In the genomic region with DNA sequence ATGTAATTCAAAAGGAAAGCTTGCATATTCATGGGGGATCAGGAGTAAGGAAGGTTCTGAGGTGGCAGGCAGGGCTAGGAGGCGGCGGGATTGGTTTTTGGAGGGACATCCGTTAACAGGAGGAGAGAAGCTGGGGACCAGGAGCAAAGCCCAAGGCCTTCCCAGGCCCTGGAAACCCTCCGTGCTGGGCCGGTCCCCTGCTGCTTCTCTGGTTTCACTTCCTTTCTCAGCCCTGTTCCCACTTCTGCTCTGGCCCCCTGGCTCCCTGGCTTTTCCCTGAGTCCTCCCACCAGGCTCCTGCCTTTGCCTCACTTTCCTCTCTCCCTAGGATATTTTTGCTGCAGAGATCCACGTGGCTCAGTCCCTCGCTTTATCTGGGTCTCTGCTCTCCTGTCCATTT, we compare ENCODE assay signal across 2 cellular contexts.
A peak's percentile ranks its signal among the peaks of the same experiment; 100 is the strongest.
TF ChIP-seq lines count a peak whose summit lies in the region.

No MANE protein-coding gene starts in this region.

TF ChIP-seq in HEK293, 187 proteins besides CTCF, POLR2A, EP300 and RAD21:
- TF ChIP-seq, protein P1, sequence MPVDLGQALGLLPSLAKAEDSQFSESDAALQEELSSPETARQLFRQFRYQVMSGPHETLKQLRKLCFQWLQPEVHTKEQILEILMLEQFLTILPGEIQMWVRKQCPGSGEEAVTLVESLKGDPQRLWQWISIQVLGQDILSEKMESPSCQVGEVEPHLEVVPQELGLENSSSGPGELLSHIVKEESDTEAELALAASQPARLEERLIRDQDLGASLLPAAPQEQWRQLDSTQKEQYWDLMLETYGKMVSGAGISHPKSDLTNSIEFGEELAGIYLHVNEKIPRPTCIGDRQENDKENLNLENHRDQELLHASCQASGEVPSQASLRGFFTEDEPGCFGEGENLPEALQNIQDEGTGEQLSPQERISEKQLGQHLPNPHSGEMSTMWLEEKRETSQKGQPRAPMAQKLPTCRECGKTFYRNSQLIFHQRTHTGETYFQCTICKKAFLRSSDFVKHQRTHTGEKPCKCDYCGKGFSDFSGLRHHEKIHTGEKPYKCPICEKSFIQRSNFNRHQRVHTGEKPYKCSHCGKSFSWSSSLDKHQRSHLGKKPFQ (tag by site-specific recombination; IDR thresholded peaks at IDR 0.05) = peak; percentile 54; the same call in 1 of the 2 replicates
- TF ChIP-seq ZIC2 (tag by site-specific recombination; IDR thresholded peaks at IDR 0.05) (peak; percentile 72), GLIS1 (tag by site-specific recombination; IDR thresholded peaks at IDR 0.05) (peak; percentile 72; the same call in 1 of the 2 replicates), ZNF341 (tag by site-specific recombination; IDR thresholded peaks at IDR 0.05; ENCODE audit: low read depth) (peak; percentile 26), ZBTB17 (tag by site-specific recombination; IDR thresholded peaks at IDR 0.05) (0 out of 2 replicates have a peak, but pooled peaks have one; percentile 22)
- TF ChIP-seq, protein P2, sequence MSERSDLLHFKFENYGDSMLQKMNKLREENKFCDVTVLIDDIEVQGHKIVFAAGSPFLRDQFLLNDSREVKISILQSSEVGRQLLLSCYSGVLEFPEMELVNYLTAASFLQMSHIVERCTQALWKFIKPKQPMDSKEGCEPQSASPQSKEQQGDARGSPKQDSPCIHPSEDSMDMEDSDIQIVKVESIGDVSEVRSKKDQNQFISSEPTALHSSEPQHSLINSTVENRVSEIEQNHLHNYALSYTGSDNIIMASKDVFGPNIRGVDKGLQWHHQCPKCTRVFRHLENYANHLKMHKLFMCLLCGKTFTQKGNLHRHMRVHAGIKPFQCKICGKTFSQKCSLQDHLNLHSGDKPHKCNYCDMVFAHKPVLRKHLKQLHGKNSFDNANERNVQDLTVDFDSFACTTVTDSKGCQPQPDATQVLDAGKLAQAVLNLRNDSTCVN (tag by site-specific recombination; optimal IDR thresholded peaks at IDR 0.05) = no peak

TF ChIP-seq in GM12878, 131 proteins besides CTCF, POLR2A, EP300 and RAD21:
- TF ChIP-seq IKZF1 (conservative IDR thresholded peaks at IDR 0.05) = peak; percentile 28; the same call in 1 of the 2 replicates
- no peak for TF ChIP-seq HDGF (IDR thresholded peaks at IDR 0.05)
- TF ChIP-seq EED (IDR thresholded peaks at IDR 0.05; ENCODE audit: low read depth) = 0 out of 2 replicates have a peak, but pooled peaks have one; percentile 19
- TF ChIP-seq, protein P3, sequence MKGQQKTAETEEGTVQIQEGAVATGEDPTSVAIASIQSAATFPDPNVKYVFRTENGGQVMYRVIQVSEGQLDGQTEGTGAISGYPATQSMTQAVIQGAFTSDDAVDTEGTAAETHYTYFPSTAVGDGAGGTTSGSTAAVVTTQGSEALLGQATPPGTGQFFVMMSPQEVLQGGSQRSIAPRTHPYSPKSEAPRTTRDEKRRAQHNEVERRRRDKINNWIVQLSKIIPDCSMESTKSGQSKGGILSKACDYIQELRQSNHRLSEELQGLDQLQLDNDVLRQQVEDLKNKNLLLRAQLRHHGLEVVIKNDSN (IDR thresholded peaks at IDR 0.05; ENCODE audit: borderline replicate concordance, extremely low read length, insufficient read depth, low read depth, low read length) = no peak
- no peak for TF ChIP-seq EZH2 (IDR thresholded peaks at IDR 0.05; ENCODE audit: borderline replicate concordance, control insufficient read depth, low read depth, low read length)
- TF ChIP-seq CHD4 (IDR thresholded peaks at IDR 0.05) = no peak
- TF ChIP-seq, protein P4, sequence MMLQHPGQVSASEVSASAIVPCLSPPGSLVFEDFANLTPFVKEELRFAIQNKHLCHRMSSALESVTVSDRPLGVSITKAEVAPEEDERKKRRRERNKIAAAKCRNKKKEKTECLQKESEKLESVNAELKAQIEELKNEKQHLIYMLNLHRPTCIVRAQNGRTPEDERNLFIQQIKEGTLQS (IDR thresholded peaks at IDR 0.05; ENCODE audit: borderline replicate concordance, extremely low read depth, low read depth, low read length) = no peak
- no peak for TF ChIP-seq SREBF2 (IDR thresholded peaks at IDR 0.05; ENCODE audit: low read length)
- peak; percentile 95 for TF ChIP-seq SPI1 (IDR thresholded peaks at IDR 0.05; ENCODE audit: borderline replicate concordance, insufficient read depth, low read depth, low read length)
- no peak for TF ChIP-seq RCOR1 (conservative IDR thresholded peaks at IDR 0.05; ENCODE audit: low read depth, low read length)
- no peak for TF ChIP-seq GATAD2B (conservative IDR thresholded peaks at IDR 0.05; ENCODE audit: low read depth)
- TF ChIP-seq BHLHE40 (IDR thresholded peaks at IDR 0.05; ENCODE audit: borderline replicate concordance in 1 of 2, low read depth in 2 of 2, low read length in 1 of 2) = no peak
- TF ChIP-seq IRF4 (IDR thresholded peaks at IDR 0.05; ENCODE audit: low read depth, low read length) = 0 out of 2 replicates have a peak, but pooled peaks have one; percentile 37
- TF ChIP-seq YY1 (IDR thresholded peaks at IDR 0.05; ENCODE audit: low read depth, low read length) = no peak
- peak in 1 of 2 experiments; percentile 20; a peak in 1 of 4 replicates for TF ChIP-seq IKZF2 (IDR thresholded peaks at IDR 0.05)
- TF ChIP-seq, protein P5, sequence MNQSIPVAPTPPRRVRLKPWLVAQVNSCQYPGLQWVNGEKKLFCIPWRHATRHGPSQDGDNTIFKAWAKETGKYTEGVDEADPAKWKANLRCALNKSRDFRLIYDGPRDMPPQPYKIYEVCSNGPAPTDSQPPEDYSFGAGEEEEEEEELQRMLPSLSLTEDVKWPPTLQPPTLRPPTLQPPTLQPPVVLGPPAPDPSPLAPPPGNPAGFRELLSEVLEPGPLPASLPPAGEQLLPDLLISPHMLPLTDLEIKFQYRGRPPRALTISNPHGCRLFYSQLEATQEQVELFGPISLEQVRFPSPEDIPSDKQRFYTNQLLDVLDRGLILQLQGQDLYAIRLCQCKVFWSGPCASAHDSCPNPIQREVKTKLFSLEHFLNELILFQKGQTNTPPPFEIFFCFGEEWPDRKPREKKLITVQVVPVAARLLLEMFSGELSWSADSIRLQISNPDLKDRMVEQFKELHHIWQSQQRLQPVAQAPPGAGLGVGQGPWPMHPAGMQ (IDR thresholded peaks at IDR 0.05; ENCODE audit: borderline replicate concordance) = no peak
- TF ChIP-seq BMI1 (IDR thresholded peaks at IDR 0.05; ENCODE audit: borderline replicate concordance) = no peak
- TF ChIP-seq MTA2 (IDR thresholded peaks at IDR 0.05; ENCODE audit: low read depth) = peak; percentile 13; the same call in 1 of the 2 replicates
- TF ChIP-seq MXI1 (IDR thresholded peaks at IDR 0.05; ENCODE audit: low read depth, low read length) = no peak
TF ChIP-seq in GM12878: peak in this region for 6.
